ENCODE assay signal across 9 cellular contexts in genomic region chr2:236568068-236568921, GRCh38. TPM values are rescaled to one million over a fixed set of nuclear protein-coding genes. Genes with fewer than 3 reads are reported as not detected.
DNase-seq lines count a peak whose midpoint lies in the region; ATAC-seq and TF ChIP-seq lines count a peak whose summit lies in the region.
"Had no signal": no experiment of that assay in that cellular context is flagged by ENCODE, and none has a peak within 500 bp of the region (broad histone marks: within the 10 kb centered on the region; RNA-seq: fewer than 3 reads in every experiment).

No MANE protein-coding gene starts in this region.

- no peaks in the 10 kb centered on the region for H3K9me3 ChIP-seq in aorta (ENCODE audit: control insufficient read depth, low read length)

- H3K36me3 Mint-ChIP-seq in activated CD8-positive, alpha-beta T cell treated with anti-CD3 and anti-CD28 coated beads, Interleukin-2, amount 10 ng/mL, durations not matched to agents 7 days and 5 days (ENCODE audit: low read depth) = peaks cover 9% of the 10 kb centered on the region
- no peaks in the 10 kb centered on the region for H3K36me3 Mint-ChIP-seq in natural killer cell treated with Interleukin-12 subunit alpha and Interleukin-12 subunit beta and Interleukin-15 and Interleukin-18, amount 100 ng/mL, for 72 hours

- peak overlapping the region; percentile 77 for H3K27ac Mint-ChIP-seq in activated CD8-positive, alpha-beta T cell treated with anti-CD3 and anti-CD28 coated beads, Interleukin-2, amount 10 ng/mL, durations not matched to agents 7 days and 5 days
- peak overlapping the region in 1 of 2 donors; percentile 63 for H3K27ac Mint-ChIP-seq in natural killer cell treated with Interleukin-12 subunit alpha and Interleukin-12 subunit beta and Interleukin-15 and Interleukin-18, amount 100 ng/mL, for 72 hours

- POLR2A ChIA-PET in activated CD8-positive, alpha-beta T cell treated with anti-CD3 and anti-CD28 coated beads, Interleukin-2, amount 10 ng/mL, durations not matched to agents 7 days and 5 days (lab: Charles Lee) = interaction anchor here (1.2 to 4.1 kb wide), 3 partner anchors 22 to 55 kb away, joined by 5 to 22 read pairs (median 12); no protein-coding TSS in a partner anchor

- CTCF ChIA-PET in activated CD8-positive, alpha-beta T cell treated with anti-CD3 and anti-CD28 coated beads, Interleukin-2, amount 10 ng/mL, durations not matched to agents 7 days and 5 days (lab: Charles Lee) = interaction anchor here (1.0 to 9.1 kb wide), 11 partner anchors 12 to 215 kb away, joined by 3 to 347 read pairs (median 29); a partner anchor contains a TSS

- H3K4me1 Mint-ChIP-seq in activated CD8-positive, alpha-beta T cell treated with anti-CD3 and anti-CD28 coated beads, Interleukin-2, amount 10 ng/mL, durations not matched to agents 7 days and 5 days (ENCODE audit: low read depth) = peaks cover 34% of the 10 kb centered on the region
- H3K4me1 Mint-ChIP-seq in natural killer cell treated with Interleukin-12 subunit alpha and Interleukin-12 subunit beta and Interleukin-15 and Interleukin-18, amount 100 ng/mL, for 72 hours (ENCODE audit: low read depth in 2 of 2) = peaks cover 20 to 30% of the 10 kb centered on the region in 2 donors

- peak overlapping the region; percentile 56 for H3K4me3 ChIP-seq in GM12865 (ENCODE audit: low read depth, low read length)
- H3K4me3 ChIP-seq in epithelial cell of proximal tubule (ENCODE audit: low read depth, low read length) = peak overlapping the region; percentile 49
- peak overlapping the region; percentile 56 to 96 for H3K4me3 ChIP-seq in aorta (ENCODE audit: low read length in 2 of 2)

- peak overlapping the region; percentile 80 to 93 for H3K27ac ChIP-seq in aorta (ENCODE audit: low read depth in 1 of 2, low read length in 2 of 2)

- H3K9me3 Mint-ChIP-seq in activated CD8-positive, alpha-beta T cell treated with anti-CD3 and anti-CD28 coated beads, Interleukin-2, amount 10 ng/mL, durations not matched to agents 7 days and 5 days (ENCODE audit: insufficient read depth) = no peaks in the 10 kb centered on the region
- no peaks in the 10 kb centered on the region for H3K9me3 Mint-ChIP-seq in natural killer cell treated with Interleukin-12 subunit alpha and Interleukin-12 subunit beta and Interleukin-15 and Interleukin-18, amount 100 ng/mL, for 72 hours

- TF ChIP-seq CTCF in GM12865 (IDR thresholded peaks at IDR 0.05; ENCODE audit: insufficient read depth, low read depth, low read length, missing control alignments) (peak; percentile 18), epithelial cell of proximal tubule (conservative IDR thresholded peaks at IDR 0.05; ENCODE audit: low read depth, low read length) (no peak)

- no peaks in the 10 kb centered on the region for H3K27me3 ChIP-seq in aorta (ENCODE audit: control insufficient read depth in 1 of 2, insufficient read depth in 2 of 2, low read length in 1 of 2)

- intact Hi-C loops in aorta (cut with DNase I) = loop anchor here (5.0 to 10.0 kb wide), 6 partner anchors 56 to 504 kb away; no protein-coding TSS in a partner anchor

- peak overlapping the region; percentile 62 for H3K4me3 Mint-ChIP-seq in activated CD8-positive, alpha-beta T cell treated with anti-CD3 and anti-CD28 coated beads, Interleukin-2, amount 10 ng/mL, durations not matched to agents 7 days and 5 days
- peak overlapping the region; percentile 86 for H3K4me3 Mint-ChIP-seq in natural killer cell treated with Interleukin-12 subunit alpha and Interleukin-12 subunit beta and Interleukin-15 and Interleukin-18, amount 100 ng/mL, for 72 hours

- H3K4me1 ChIP-seq in aorta (ENCODE audit: control insufficient read depth in 1 of 2, insufficient read depth in 2 of 2, low read length in 2 of 2) = peaks cover 0 to 5% of the 10 kb centered on the region in 2 donors

- no peaks in the 10 kb centered on the region for H3K27me3 Mint-ChIP-seq in activated CD8-positive, alpha-beta T cell treated with anti-CD3 and anti-CD28 coated beads, Interleukin-2, amount 10 ng/mL, durations not matched to agents 7 days and 5 days (ENCODE audit: low read depth)
- no peaks in the 10 kb centered on the region for H3K27me3 Mint-ChIP-seq in natural killer cell treated with Interleukin-12 subunit alpha and Interleukin-12 subunit beta and Interleukin-15 and Interleukin-18, amount 100 ng/mL, for 72 hours

- peak; percentile 38 for ATAC-seq in HG02885 (IDR thresholded peaks at IDR 0.05; ENCODE audit: poor library complexity, unreplicated experiment)
- peak; percentile 57 for ATAC-seq in activated CD8-positive, alpha-beta T cell treated with anti-CD3 and anti-CD28 coated beads, Interleukin-2, amount 10 ng/mL, durations not matched to agents 7 days and 5 days
- peak; percentile 63 to 81 for ATAC-seq in natural killer cell treated with Interleukin-12 subunit alpha and Interleukin-12 subunit beta and Interleukin-15 and Interleukin-18, amount 100 ng/mL, for 72 hours
- ATAC-seq in aorta (ENCODE audit: low FRiP score) = peak; percentile 70

- 1% methylated on average over 48 to 49 of the region's 49 CpGs for WGBS in aorta, 2 donors

- no peaks in the 10 kb centered on the region for H3K36me3 ChIP-seq in aorta (ENCODE audit: control insufficient read depth in 1 of 2, insufficient read depth in 2 of 2, low read length in 1 of 2)

- DNase-seq in GM12865 (ENCODE audit: low read depth) = peak; percentile 70
- DNase-seq in activated CD8-positive, alpha-beta T cell treated with anti-CD3 and anti-CD28 coated beads, Interleukin-2, amount 10 ng/mL, durations not matched to agents 7 days and 5 days = peak; percentile 50
- DNase-seq in epithelial cell of proximal tubule (ENCODE audit: low read depth) = no peak
- DNase-seq in natural killer cell treated with Interleukin-12 subunit alpha and Interleukin-12 subunit beta and Interleukin-15 and Interleukin-18, amount 100 ng/mL, for 72 hours (ENCODE audit: low spot score) = peak; percentile 69
- DNase-seq in aorta = peak; percentile 79 to 86
- DNase-seq in NCI-H128 (lab: John Stamatoyannopoulos, UW; ENCODE audit: unreplicated experiment) = no peak
- no peak for DNase-seq in NCI-H526 treated with DMSO at 0.1 percent for 48 hours (lab: John Stamatoyannopoulos, UW)

RNA-seq across cellular contexts. Expression of gene ACKR3, which starts 1.3 kb away (rescaled TPM):
- 1 to 10 TPM; 3.6 TPM for total RNA-seq in activated CD8-positive, alpha-beta T cell treated with anti-CD3 and anti-CD28 coated beads, Interleukin-2, amount 10 ng/mL, durations not matched to agents 7 days and 5 days
- not detected in 2 replicates for total RNA-seq in epithelial cell of proximal tubule
- under 1 TPM in 1 of 2 donors, not detected in 1; 0.33 TPM for total RNA-seq in natural killer cell treated with Interleukin-12 subunit alpha and Interleukin-12 subunit beta and Interleukin-15 and Interleukin-18, amount 100 ng/mL, for 72 hours
- total RNA-seq in aorta = 100 to 1,000 TPM; 113 to 116 TPM
- polyA plus RNA-seq in aorta = 10 to 100 TPM in 1 of 2 donors, 1 to 10 TPM in 1; 7.0 to 37.5 TPM
- total RNA-seq: SK-MEL-5 had no signal

Comparison
In these comparisons a context has a peak if more than half of its experiments do, and no peak if none do; other contexts are left out.
1. DNase-seq: peak in GM12865 (single experiment), activated CD8-positive, alpha-beta T cell treated with anti-CD3 and anti-CD28 coated beads, Interleukin-2, amount 10 ng/mL, durations not matched to agents 7 days and 5 days (single experiment), natural killer cell treated with Interleukin-12 subunit alpha and Interleukin-12 subunit beta and Interleukin-15 and Interleukin-18, amount 100 ng/mL, for 72 hours (single experiment) and aorta (2 of 2); none in epithelial cell of proximal tubule (single experiment), NCI-H128 (single experiment) and NCI-H526 treated with DMSO at 0.1 percent for 48 hours (single experiment).
2. RNA of gene ACKR3, which starts 1.3 kb away (total RNA-seq): 113 to 116 TPM in aorta; 3.6 TPM in activated CD8-positive, alpha-beta T cell treated with anti-CD3 and anti-CD28 coated beads, Interleukin-2, amount 10 ng/mL, durations not matched to agents 7 days and 5 days, 0.33 TPM in natural killer cell treated with Interleukin-12 subunit alpha and Interleukin-12 subunit beta and Interleukin-15 and Interleukin-18, amount 100 ng/mL, for 72 hours and not detected in epithelial cell of proximal tubule; every median in the first group is over 10 times any median in the second.
3. Peak in every context shown above with its lines, with median percentiles within 50 percentile points of each other: H3K4me3 ChIP-seq and ATAC-seq.